8 cellular contexts compared by ENCODE assay signal in genomic region chr7:32890553-32891045, GRCh38. TPM values are rescaled to one million over a fixed set of nuclear protein-coding genes. Genes with fewer than 3 reads are reported as not detected.
DNase-seq lines count a peak whose midpoint lies in the region; ATAC-seq and TF ChIP-seq lines count a peak whose summit lies in the region.

No MANE protein-coding gene starts in this region.

- H4K20me1 ChIP-seq in mammary epithelial cell (ENCODE audit: insufficient read depth, low read length), result no peaks in the 10 kb centered on the region

- H3K27me3 ChIP-seq in mammary epithelial cell (ENCODE audit: insufficient read depth, low read length), result no peaks in the 10 kb centered on the region
- no peaks in the 10 kb centered on the region for H3K27me3 ChIP-seq in left lung

- dilution Hi-C loops in mammary epithelial cell (cut with HindIII; ENCODE audit: low sequenced_read_pairs), result loop anchor here (5.0 kb wide), 1 partner anchor 52 kb away; no protein-coding TSS in a partner anchor

- H3K27ac ChIP-seq in mammary epithelial cell (ENCODE audit: insufficient read depth, low read depth, low read length) (peak overlapping the region; percentile 96), left lung (peak overlapping the region; percentile 97 to 99)

- WGBS in mammary epithelial cell (ENCODE audit: low coverage, missing lambda C conversion rate), result 2% methylated on average over 17 of the region's 17 CpGs

- peak; percentile 12 to 17 for DNase-seq in activated CD8-positive, alpha-beta memory T cell treated with anti-CD3 and anti-CD28 coated beads for 4 hours (ENCODE audit: low read depth in 2 of 2)
- DNase-seq in activated CD8-positive, alpha-beta memory T cell treated with anti-CD3 and anti-CD28 coated beads, Interleukin-2, amount 50 U/mL, for 4 hours, result no peak
- DNase-seq in Jurkat, Clone E6-1 (ENCODE audit: low read depth, low spot score), result peak; percentile 51
- peak; percentile 74 for DNase-seq in SK-MEL-5 (ENCODE audit: low read depth, low spot score)
- DNase-seq in mammary epithelial cell, result peak; percentile 69
- peak in 1 of 2 donors; percentile 36 for DNase-seq in left lung
- peak; percentile 22 to 78 (median 48) for DNase-seq in stimulated activated naive CD4-positive, alpha-beta T cell (lab: John Stamatoyannopoulos, UW)

- CTCF ChIA-PET in mammary epithelial cell (lab: Charles Lee; ENCODE audit: low non-redundant PET), result no interaction called here

- BruUV-seq in mammary epithelial cell (replicated peaks; lab: Mats Ljungman, UMichigan), result TSS peak; percentile 64

- ATAC-seq in GM21723 (IDR thresholded peaks at IDR 0.05; ENCODE audit: unreplicated experiment) (peak; percentile 46), left lung (peak; percentile 43)

- H3K79me2 ChIP-seq in mammary epithelial cell (ENCODE audit: insufficient read depth, low read length), result peaks cover 55% of the 10 kb centered on the region

- TF ChIP-seq CTCF in mammary epithelial cell (conservative IDR thresholded peaks at IDR 0.05 in 1 of 2, IDR thresholded peaks at IDR 0.05 in 1 of 2; ENCODE audit: extremely low read depth in 1 of 2, insufficient read depth in 1 of 2, low read depth in 1 of 2, low read length in 2 of 2), result no peak
- TF ChIP-seq CTCF in left lung (IDR thresholded peaks at IDR 0.05), result no peak

- peak overlapping the region; percentile 98 for H3K9ac ChIP-seq in mammary epithelial cell (ENCODE audit: insufficient read depth, low read length)

- H3K9me3 ChIP-seq in mammary epithelial cell (replicated peaks; ENCODE audit: insufficient read depth, low read length), result no peaks in the 10 kb centered on the region
- no peaks in the 10 kb centered on the region for H3K9me3 ChIP-seq in left lung

- H3K36me3 ChIP-seq in mammary epithelial cell (ENCODE audit: insufficient read depth, low read length), result no peaks in the 10 kb centered on the region
- no peaks in the 10 kb centered on the region for H3K36me3 ChIP-seq in left lung

- H3K4me3 ChIP-seq in Jurkat, Clone E6-1 (ENCODE audit: low read length), result peak overlapping the region; percentile 65
- H3K4me3 ChIP-seq in mammary epithelial cell (replicated peaks in 1 of 3; ENCODE audit: insufficient read depth in 1 of 3, low read depth in 2 of 3, low read length in 3 of 3) (peak overlapping the region; percentile 78 to 91 (median 85)), left lung (peak overlapping the region; percentile 64 to 73)

- intact Hi-C loops in mammary epithelial cell (cut with micrococcal nuclease), result loop anchor here (5.0 kb wide), 2 partner anchors 172 to 217 kb away; partner anchors contain the start of genes NT5C3A and RP9
- intact Hi-C loops in left lung (cut with DNase I), result no loop called here

- H3K4me1 ChIP-seq in mammary epithelial cell (ENCODE audit: insufficient read depth, low read length) (peaks cover 24% of the 10 kb centered on the region), left lung (peaks cover 16 to 68% of the 10 kb centered on the region in 2 donors)

- in situ Hi-C loops in SK-MEL-5 (cut with HindIII; ENCODE audit: low pct_unique_long_range_greater_than_20kb, low sequenced_read_pairs) (no loop called here), mammary epithelial cell (cut with MboI; ENCODE audit: low sequenced_read_pairs in 2 of 2) (no loop called here)

- H2AFZ ChIP-seq in mammary epithelial cell (ENCODE audit: low read depth, low read length), result peak overlapping the region; percentile 80

- peak overlapping the region; percentile 88 for H3K4me2 ChIP-seq in mammary epithelial cell (ENCODE audit: insufficient read depth, low read depth, low read length)

RNA-seq across cellular contexts. Expression of gene KBTBD2, which starts 1.0 kb away (rescaled TPM):
- polyA plus RNA-seq in Jurkat, Clone E6-1 (2012; ENCODE audit: insufficient read depth, insufficient read length), result 26.2 TPM
- 74.9 and 76.4 TPM in 2 replicates for total RNA-seq in SK-MEL-5 (2014; rRNA removed; shearing (Covaris generic))
- 41.1 and 52.8 TPM in 2 replicates for polyA plus RNA-seq in SK-MEL-5 (2015; cell fraction: cytosol; rRNA removed)
- polyA plus RNA-seq in SK-MEL-5 (2015; cell fraction: nucleus; rRNA removed), result 43.4 and 70.5 TPM in 2 replicates
- 10 to 100 TPM; 23.3 to 26.0 TPM for total RNA-seq in mammary epithelial cell
- polyA plus RNA-seq in mammary epithelial cell, result 14.2 TPM
- polyA minus RNA-seq in mammary epithelial cell, result 47.4 TPM
- total RNA-seq in left lung, result 10 to 100 TPM; 28.7 to 36.8 TPM
